ENCODE assay signal across 13 cellular contexts in the genomic region with DNA sequence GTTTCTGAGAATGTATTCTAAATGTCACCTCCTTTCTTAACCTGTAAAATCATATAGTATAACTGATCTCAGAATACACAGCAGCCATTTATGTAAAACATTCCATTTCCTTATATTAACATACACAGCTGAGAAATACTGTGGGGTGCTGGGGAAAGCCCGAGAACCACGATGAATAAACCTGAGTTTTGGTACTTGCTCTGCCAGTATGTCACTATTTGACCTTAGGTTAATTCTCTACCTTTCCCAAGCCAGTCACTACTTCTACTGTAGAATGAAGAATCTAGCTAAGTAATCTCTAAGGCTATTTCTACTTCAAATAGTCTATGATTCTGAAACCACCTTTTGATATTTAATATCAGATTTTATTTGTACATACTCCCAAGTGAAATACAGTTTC.
A peak's percentile ranks its signal among the peaks of the same experiment; 100 is the strongest.
DNase-seq lines count a peak whose midpoint lies in the region; ATAC-seq and TF ChIP-seq lines count a peak whose summit lies in the region.
"Had no signal": no experiment of that assay in that cellular context is flagged by ENCODE, and none has a peak within 500 bp of the region (broad histone marks: within the 10 kb centered on the region; RNA-seq: fewer than 3 reads in every experiment).

No MANE protein-coding gene starts in this region.

- H3K27me3 ChIP-seq in mammary epithelial cell (ENCODE audit: insufficient read depth, low read length), result no peaks in the 10 kb centered on the region
- no peaks in the 10 kb centered on the region for H3K27me3 ChIP-seq in tibial artery

- H4K20me1 ChIP-seq in mammary epithelial cell (ENCODE audit: insufficient read depth, low read length), result no peaks in the 10 kb centered on the region

- H3K79me2 ChIP-seq in mammary epithelial cell (ENCODE audit: insufficient read depth, low read length), result no peaks in the 10 kb centered on the region

- CTCF ChIA-PET in mammary epithelial cell (lab: Charles Lee; ENCODE audit: low non-redundant PET), result no interaction called here

- H3K4me2 ChIP-seq in mammary epithelial cell (ENCODE audit: insufficient read depth, low read depth, low read length), result no peak overlapping the region

- intact Hi-C loops in mammary epithelial cell (cut with micrococcal nuclease) (no loop called here), tibial artery (cut with DNase I; ENCODE audit: low total_unique reads) (no loop called here)

- H3K36me3 ChIP-seq in mammary epithelial cell (ENCODE audit: insufficient read depth, low read length), result peaks cover 1% of the 10 kb centered on the region
- peaks cover 0 to 27% (median 6%) of the 10 kb centered on the region in 3 donors for H3K36me3 ChIP-seq in tibial artery

- peak in 2 of 3 donors; percentile 33 to 38 for DNase-seq in stimulated activated CD4-positive, alpha-beta T cell treated with anti-CD3 and anti-CD28 coated beads, Interleukin-12 subunit alpha, Interleukin-12 subunit beta, amount 100 ng/mL, for 48 hours (ENCODE audit: low read depth in 2 of 3, low spot score in 1 of 3)
- no peak for DNase-seq in mammary epithelial cell
- DNase-seq in tibial artery, result no peak
- DNase-seq: anterior cingulate cortex, left cardiac atrium, naive B cell, NCI-H345, SIG-M5 had no signal

- in situ Hi-C loops in mammary epithelial cell (cut with MboI; ENCODE audit: low sequenced_read_pairs in 2 of 2), result no loop called here

- no peak overlapping the region for H3K27ac ChIP-seq in mammary epithelial cell (ENCODE audit: insufficient read depth, low read depth, low read length)
- H3K27ac ChIP-seq in tibial artery, result no peak overlapping the region

- no peak for TF ChIP-seq CTCF in mammary epithelial cell (conservative IDR thresholded peaks at IDR 0.05 in 1 of 2, IDR thresholded peaks at IDR 0.05 in 1 of 2; ENCODE audit: extremely low read depth in 1 of 2, insufficient read depth in 1 of 2, low read depth in 1 of 2, low read length in 2 of 2)
- TF ChIP-seq CTCF in tibial artery (IDR thresholded peaks at IDR 0.05), result no peak

- H3K4me1 ChIP-seq in mammary epithelial cell (ENCODE audit: insufficient read depth, low read length) (no peaks in the 10 kb centered on the region), tibial artery (peaks cover 0 to 6% (median 1%) of the 10 kb centered on the region in 4 donors)

- 94% methylated on average over 2 of the region's 2 CpGs for WGBS in mammary epithelial cell (ENCODE audit: low coverage, missing lambda C conversion rate)

- H3K4me3 ChIP-seq in mammary epithelial cell (replicated peaks in 1 of 3; ENCODE audit: insufficient read depth in 1 of 3, low read depth in 2 of 3, low read length in 3 of 3) (no peak overlapping the region), tibial artery (no peak overlapping the region)

- no TSS peak for BruUV-seq in mammary epithelial cell (replicated peaks; lab: Mats Ljungman, UMichigan)

- dilution Hi-C loops in mammary epithelial cell (cut with HindIII; ENCODE audit: low sequenced_read_pairs), result no loop called here

- no peak overlapping the region for H2AFZ ChIP-seq in mammary epithelial cell (ENCODE audit: low read depth, low read length)

- no peak overlapping the region for H3K9ac ChIP-seq in mammary epithelial cell (ENCODE audit: insufficient read depth, low read length)

- H3K9me3 ChIP-seq in mammary epithelial cell (replicated peaks; ENCODE audit: insufficient read depth, low read length) (no peaks in the 10 kb centered on the region), tibial artery (no peaks in the 10 kb centered on the region)

- ATAC-seq in GM18867 (IDR thresholded peaks at IDR 0.05; ENCODE audit: unreplicated experiment) (peak; percentile 50), GM21381 (IDR thresholded peaks at IDR 0.05; ENCODE audit: unreplicated experiment) (peak; percentile 43), HG03342 (IDR thresholded peaks at IDR 0.05; ENCODE audit: unreplicated experiment) (peak; percentile 42), GM18520 (IDR thresholded peaks at IDR 0.05; ENCODE audit: unreplicated experiment) (no peak), GM18517 (IDR thresholded peaks at IDR 0.05; ENCODE audit: unreplicated experiment) (no peak)
- ATAC-seq: left cardiac atrium had no signal

Comparison
In these comparisons a context has a peak if more than half of its experiments do, and no peak if none do; other contexts are left out.
1. ATAC-seq: peak in GM18867 (single experiment), GM21381 (single experiment) and HG03342 (single experiment); none in GM18520 (single experiment) and GM18517 (single experiment).
2. DNase-seq: peak in stimulated activated CD4-positive, alpha-beta T cell treated with anti-CD3 and anti-CD28 coated beads, Interleukin-12 subunit alpha, Interleukin-12 subunit beta, amount 100 ng/mL, for 48 hours (2 of 3); none in mammary epithelial cell (single experiment) and tibial artery (0 of 2).